Comparison of ENCODE assay signal across 9 cellular contexts in genomic region chr1:225693699-225694096, GRCh38. TPM values are rescaled to one million over a fixed set of nuclear protein-coding genes. Genes with fewer than 3 reads are reported as not detected.
A peak's percentile ranks its signal among the peaks of the same experiment; 100 is the strongest.
DNase-seq lines count a peak whose midpoint lies in the region; ATAC-seq, FAIRE-seq and TF ChIP-seq lines count a peak whose summit lies in the region.
"Not testable (repeated sequence)": the region's sequence is repeated elsewhere in the genome, so short reads cannot be mapped to it uniquely, and the experiment has no call there.
"Had no signal": no experiment of that assay in that cellular context is flagged by ENCODE, and none has a peak within 500 bp of the region (broad histone marks: within the 10 kb centered on the region; RNA-seq: fewer than 3 reads in every experiment).

No MANE protein-coding gene starts in this region.

- H3K27ac ChIP-seq in 22Rv1, result peak overlapping the region; percentile 33
- H3K27ac ChIP-seq in VCaP, result peak overlapping the region; percentile 55
- peak overlapping the region in 7 of 12 donors; percentile 15 to 67 (median 47) for H3K27ac ChIP-seq in heart left ventricle
- H3K27ac ChIP-seq in HepG2 (ENCODE audit: extremely low read length, insufficient read depth, low read length), result peak overlapping the region; percentile 63
- peak overlapping the region; percentile 83 for H3K27ac ChIP-seq in mesodermal cell (ENCODE audit: low read depth, low read length, severe bottlenecking)
- H3K27ac ChIP-seq in smooth muscle cell (ENCODE audit: low read depth), result not testable (repeated sequence)
- H3K27ac ChIP-seq in tibial artery, result peak overlapping the region; percentile 57 to 62

- H3K79me2 ChIP-seq in HepG2 (ENCODE audit: insufficient read depth, low read length); smooth muscle cell (ENCODE audit: low read depth): not testable (repeated sequence)

- POLR2A ChIA-PET in HepG2 (lab: Yijun Ruan, JAX), result interaction anchor here (0.6 to 6.6 kb wide), 10 partner anchors 11 to 125 kb away, joined by 3 to 36 read pairs (median 3); partner anchors contain the start of genes ENAH and SRP9

- TF ChIP-seq CTCF in 22Rv1 (IDR thresholded peaks at IDR 0.05); VCaP (conservative IDR thresholded peaks at IDR 0.05); heart left ventricle (IDR thresholded peaks at IDR 0.05); HepG2 (CRISPR knock-in tag; IDR thresholded peaks at IDR 0.05); smooth muscle cell (IDR thresholded peaks at IDR 0.05; ENCODE audit: borderline replicate concordance, insufficient read depth, poor library complexity, severe bottlenecking); tibial artery (IDR thresholded peaks at IDR 0.05): not testable (repeated sequence)

- intact Hi-C loops in heart left ventricle (cut with DNase I) (loop anchor here in 4 of 10 donors (5.0 to 10.0 kb wide), 4 partner anchors 36 to 71 kb away; no protein-coding TSS in a partner anchor), HepG2 (cut with micrococcal nuclease; ENCODE audit: unreplicated experiment) (loop anchor here (5.0 kb wide), 2 partner anchors 41 to 74 kb away; partner anchors contain the start of gene ENAH)
- intact Hi-C loops in tibial artery (cut with DNase I; ENCODE audit: low total_unique reads), result not testable (repeated sequence)

- peaks cover 16% of the 10 kb centered on the region for H3F3A ChIP-seq in smooth muscle cell (ENCODE audit: low read depth)

- ATAC-seq in heart left ventricle, HepG2: not testable (repeated sequence)

- H3K9ac ChIP-seq in HepG2 (ENCODE audit: insufficient read depth, low read depth, low read length), result 0 out of 2 replicates have a peak overlapping the region, but pooled peaks have one; percentile 31
- not testable (repeated sequence) for H3K9ac ChIP-seq in smooth muscle cell (ENCODE audit: low read depth)

- not testable (repeated sequence) for H2AFZ ChIP-seq in HepG2 (ENCODE audit: low read length); smooth muscle cell (ENCODE audit: low read depth)

- not testable (repeated sequence) for DNase-seq in heart left ventricle; HepG2 (ENCODE audit: low spot score); smooth muscle cell (lab: John Stamatoyannopoulos, UW; ENCODE audit: unreplicated experiment)
- peak in 1 of 2 donors; percentile 24 for DNase-seq in tibial artery

- peak overlapping the region; percentile 16; the same call in 1 of the 2 replicates for H3K4me2 ChIP-seq in HepG2 (ENCODE audit: low read depth, low read length)
- peak overlapping the region; percentile 25 for H3K4me2 ChIP-seq in smooth muscle cell

- CTCF ChIA-PET in HepG2 (lab: Yijun Ruan, JAX; ENCODE audit: low intra/inter-chr PET ratio, low total read pairs), result not testable (repeated sequence)

- not testable (repeated sequence) for H4K20me1 ChIP-seq in HepG2 (ENCODE audit: insufficient read depth, low read length); smooth muscle cell (ENCODE audit: low read depth)

- not testable (repeated sequence) for H3K36me3 ChIP-seq in heart left ventricle; HepG2 (replicated peaks in 1 of 2; ENCODE audit: control insufficient read depth in 1 of 2, insufficient read depth in 2 of 2, low read length in 2 of 2); mesodermal cell (ENCODE audit: control insufficient read depth, insufficient read depth, low read length); smooth muscle cell (ENCODE audit: low read depth); tibial artery

- not testable (repeated sequence) for FAIRE-seq in HepG2 (lab: Jason Lieb, UNC)

- not testable (repeated sequence) for H3K27me3 ChIP-seq in heart left ventricle; HepG2 (ENCODE audit: control insufficient read depth in 1 of 2, insufficient read depth in 2 of 2, low read length in 2 of 2); smooth muscle cell (ENCODE audit: low read depth); tibial artery

- not testable (repeated sequence) for H3K4me3 ChIP-seq in heart left ventricle; HepG2 (replicated peaks in 1 of 3; ENCODE audit: insufficient read depth in 1 of 3, low read depth in 2 of 3, low read length in 3 of 3); mesodermal cell (ENCODE audit: extremely low read depth, insufficient read depth, low read length, poor library complexity, severe bottlenecking); smooth muscle cell; tibial artery

- not testable (repeated sequence) for H3K9me3 ChIP-seq in heart left ventricle; HepG2 (ENCODE audit: low read length); mesodermal cell (ENCODE audit: control insufficient read depth, low read length); smooth muscle cell (replicated peaks; ENCODE audit: low read depth); tibial artery

- H3K4me1 ChIP-seq in heart left ventricle (peaks cover 0 to 71% (median 36%) of the 10 kb centered on the region in 12 donors), HepG2 (ENCODE audit: insufficient read depth, low read length) (peaks cover 73% of the 10 kb centered on the region), tibial artery (peaks cover 0 to 79% (median 54%) of the 10 kb centered on the region in 4 donors)
- H3K4me1 ChIP-seq in mesodermal cell (ENCODE audit: control insufficient read depth, insufficient read depth, low read length, poor library complexity, severe bottlenecking); smooth muscle cell (ENCODE audit: low read depth): not testable (repeated sequence)

- not testable (repeated sequence) for TF ChIP-seq POLR2A in heart left ventricle (IDR thresholded peaks at IDR 0.05); HepG2 (IDR thresholded peaks at IDR 0.05; ENCODE audit: insufficient read depth in 1 of 2, low read depth in 2 of 2, low read length in 2 of 2)

- in situ Hi-C loops in HepG2 (cut with HindIII; ENCODE audit: extremely low pct_ligation_motif_present, low pct_unique_long_range_greater_than_20kb), result loop anchor here (5.0 kb wide), 1 partner anchor 74 kb away; no protein-coding TSS in a partner anchor

- TSS peak; percentile 92 for BruUV-seq in HepG2 (replicated peaks; lab: Mats Ljungman, UMichigan)

- not testable (repeated sequence) for TF ChIP-seq EP300 in HepG2 (IDR thresholded peaks at IDR 0.05; ENCODE audit: low read depth in 2 of 2, low read length in 2 of 2); HepG2 (CRISPR knock-in tag; IDR thresholded peaks at IDR 0.05; ENCODE audit: borderline replicate concordance)

- WGBS in heart left ventricle, 4 donors, result 86 to 90% (median 87%) methylated on average over 6 of the region's 6 CpGs
- 61% methylated on average over 6 of the region's 6 CpGs for WGBS in HepG2 (ENCODE audit: low lambda C conversion rate)
- 92 to 94% methylated on average over 3 to 5 of the region's 6 CpGs for WGBS in mesodermal cell (ENCODE audit: insufficient coverage in 2 of 2), 2 experiments
- 89% methylated on average over 6 of the region's 6 CpGs for WGBS in smooth muscle cell (ENCODE audit: low lambda C conversion rate)

- not testable (repeated sequence) for TF ChIP-seq RAD21 in HepG2 (CRISPR knock-in tag; IDR thresholded peaks at IDR 0.05)

TF ChIP-seq in HepG2, 621 proteins besides CTCF, POLR2A, EP300 and RAD21:
- 0 out of 2 replicates have a peak, but pooled peaks have one; percentile 10 for TF ChIP-seq KDM3A (CRISPR knock-in tag; IDR thresholded peaks at IDR 0.05; ENCODE audit: low read depth)

RNA-seq across cellular contexts. Expression of gene ENAH, which starts 40.8 kb away (rescaled TPM):
- total RNA-seq in heart left ventricle (100 to 1,000 TPM in 4 of 9 donors, 10 to 100 TPM in 5; 54.3 to 183 (median 97.6) TPM), HepG2 (2016; rRNA removed; fragmentation: Illumina TruSeq; extraction: Trizol) (58.3 and 60.2 TPM in 2 replicates), smooth muscle cell (147 and 170 TPM in 2 replicates)
- polyA plus RNA-seq in heart left ventricle (10 to 100 TPM; 17.0 to 41.5 TPM), HepG2 (2011; rRNA removed) (21.9 and 22.1 TPM in 2 replicates), smooth muscle cell (39.3 and 70.5 TPM in 2 replicates)
- total RNA-seq in HepG2 (2016; cell fraction: cytosol; rRNA removed; fragmentation: Illumina TruSeq; extraction: Trizol; ENCODE audit: low read depth), result 12.4 and 12.9 TPM in 2 replicates
- total RNA-seq in HepG2 (2016; cell fraction: insoluble cytoplasmic fraction; rRNA removed; fragmentation: Illumina TruSeq; extraction: Trizol), result 52.4 and 56.6 TPM in 2 replicates
- total RNA-seq in HepG2 (2016; cell fraction: membrane; rRNA removed; fragmentation: Illumina TruSeq; extraction: Trizol), result 39.4 and 43.3 TPM in 2 replicates
- 34.5 and 40.2 TPM in 2 replicates for total RNA-seq in HepG2 (2016; cell fraction: nucleus; rRNA removed; fragmentation: Illumina TruSeq; extraction: Trizol)
- 8.7 and 16.5 TPM in 2 replicates for polyA plus RNA-seq in HepG2 (2011; cell fraction: cytosol; rRNA removed)
- 15.6 and 18.2 TPM in 2 replicates for polyA plus RNA-seq in HepG2 (2011; cell fraction: nucleus; rRNA removed)
- polyA plus RNA-seq in HepG2 (2012), result 33.3 and 35.6 TPM in 2 replicates
- polyA plus RNA-seq in HepG2 (2016; cell fraction: cytosol; fragmentation: Illumina TruSeq; extraction: Trizol; ENCODE audit: low read depth), result 5.6 and 6.6 TPM in 2 replicates
- 56.7 and 61.8 TPM in 2 replicates for polyA plus RNA-seq in HepG2 (2016; cell fraction: insoluble cytoplasmic fraction; fragmentation: Illumina TruSeq; extraction: Trizol; ENCODE audit: low read depth)
- polyA plus RNA-seq in HepG2 (2016; cell fraction: membrane; fragmentation: Illumina TruSeq; extraction: Trizol; ENCODE audit: low read depth), result 22.3 and 23.2 TPM in 2 replicates
- 42.6 and 45.8 TPM in 2 replicates for polyA plus RNA-seq in HepG2 (2016; cell fraction: nucleus; fragmentation: Illumina TruSeq; extraction: Trizol; ENCODE audit: insufficient read depth, low read depth)
- 28.4 and 36.9 TPM in 2 replicates for polyA minus RNA-seq in HepG2 (2011; rRNA and poly(A)+ RNA removed; ENCODE audit: low replicate concordance)
- polyA minus RNA-seq in HepG2 (2011; cell fraction: cytosol; rRNA and poly(A)+ RNA removed), result 31.7 and 36.5 TPM in 2 replicates
- 39.4 and 49.1 TPM in 2 replicates for polyA minus RNA-seq in HepG2 (2011; cell fraction: nucleus; rRNA and poly(A)+ RNA removed)
- polyA plus RNA-seq in mesodermal cell (2013, experiment 1 of 2), result 106 TPM
- polyA plus RNA-seq in mesodermal cell (2013, experiment 2 of 2), result 125 TPM
- total RNA-seq: CD4-positive, CD25-positive, alpha-beta regulatory T cell had no signal
- polyA plus RNA-seq: CD8-positive, alpha-beta memory T cell had no signal
